ENCODE assay signal across 28 cellular contexts in the genomic region with DNA sequence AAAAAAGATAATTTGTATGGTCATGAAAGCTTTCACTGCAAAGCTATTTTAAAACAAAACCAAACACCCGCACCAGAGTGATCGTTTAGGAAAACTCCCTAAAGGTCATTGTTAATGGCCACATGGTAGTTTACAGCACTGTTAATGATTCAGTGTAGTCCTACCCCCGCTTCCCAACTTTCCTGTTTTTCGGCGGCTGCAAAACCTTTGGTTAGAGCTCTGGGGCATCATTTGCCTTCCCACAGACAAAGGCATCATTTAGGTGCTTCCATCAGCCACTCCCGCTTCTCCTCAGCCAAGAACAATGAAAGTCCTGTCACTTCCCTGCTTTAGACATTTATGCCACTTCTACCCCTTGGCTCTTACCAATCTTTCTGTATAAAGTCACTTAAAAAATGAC. TPM values are rescaled to one million over a fixed set of nuclear protein-coding genes. Genes with fewer than 3 reads are reported as not detected.
A peak's percentile ranks its signal among the peaks of the same experiment; 100 is the strongest.
DNase-seq lines count a peak whose midpoint lies in the region; ATAC-seq, FAIRE-seq and TF ChIP-seq lines count a peak whose summit lies in the region.
"Had no signal": no experiment of that assay in that cellular context is flagged by ENCODE, and none has a peak within 500 bp of the region (broad histone marks: within the 10 kb centered on the region; RNA-seq: fewer than 3 reads in every experiment).

No MANE protein-coding gene starts in this region.

- no peaks in the 10 kb centered on the region for H3K9me3 Mint-ChIP-seq in astrocyte (ENCODE audit: unreplicated experiment)
- no peaks in the 10 kb centered on the region for H3K9me3 Mint-ChIP-seq in neural progenitor cell
- H3K9me3 Mint-ChIP-seq: activated CD4-positive, alpha-beta memory T cell treated with anti-CD3 and anti-CD28 coated beads for 36 hours; activated naive CD4-positive, alpha-beta T cell treated with anti-CD3 and anti-CD28 coated beads, Interleukin-2, amount 50 U/mL, for 24 hours; stimulated activated effector memory CD8-positive, alpha-beta T cell treated with anti-CD3 and anti-CD28 coated beads, Interleukin-12 subunit alpha, Interleukin-12 subunit beta, amount 100 ng/mL, for 72 hours had no signal

- H3K4me3 ChIP-seq in BLaER1: no peak overlapping the region
- no peak overlapping the region for H3K4me3 ChIP-seq in H7 (ENCODE audit: insufficient read depth, low read depth, low read length)
- no peak overlapping the region for H3K4me3 ChIP-seq in astrocyte (ENCODE audit: insufficient read depth, low read depth, low read length)
- H3K4me3 ChIP-seq in neural progenitor cell: no peak overlapping the region
- H3K4me3 ChIP-seq: left lung, upper lobe of right lung had no signal

- DNase-seq in H7: peak; percentile 33
- DNase-seq in astrocyte (ENCODE audit: low read depth): no peak
- peak; percentile 62 for DNase-seq in medulla oblongata (ENCODE audit: extremely low spot score)
- DNase-seq in NCI-H1092 (lab: John Stamatoyannopoulos, UW): no peak
- DNase-seq in activated CD8-positive, alpha-beta memory T cell treated with anti-CD3 and anti-CD28 coated beads, Interleukin-2, amount 50 U/mL, for 4 hours: no peak
- DNase-seq in neural progenitor cell (ENCODE audit: low spot score): no peak
- DNase-seq: activated CD4-positive, alpha-beta memory T cell treated with anti-CD3 and anti-CD28 coated beads for 36 hours; activated CD4-positive, CD25-positive, alpha-beta regulatory T cell treated with anti-CD3 and anti-CD28 coated beads, Interleukin-2, amount 50 U/mL, for 72 hours; activated CD8-positive, alpha-beta memory T cell treated with anti-CD3 and anti-CD28 coated beads, Interleukin-2, amount 50 U/mL, for 48 hours; amniotic stem cell; effector CD4-positive, alpha-beta T cell; erythroblast; glutamatergic neuron; left lung; NCI-H1436; NCI-H446 treated with DMSO at 0.1 percent for 48 hours; occipital lobe; stimulated activated CD4-positive, alpha-beta T cell treated with anti-CD3 and anti-CD28 coated beads, Interleukin-15, amount 100 ng/mL, for 24 hours; T-helper 2 cell; upper lobe of right lung had no signal

- H3K36me3 Mint-ChIP-seq in astrocyte (ENCODE audit: low read depth, unreplicated experiment) (no peaks in the 10 kb centered on the region), neural progenitor cell (no peaks in the 10 kb centered on the region)
- H3K36me3 Mint-ChIP-seq: activated CD4-positive, alpha-beta memory T cell treated with anti-CD3 and anti-CD28 coated beads for 36 hours; activated naive CD4-positive, alpha-beta T cell treated with anti-CD3 and anti-CD28 coated beads, Interleukin-2, amount 50 U/mL, for 24 hours; stimulated activated effector memory CD8-positive, alpha-beta T cell treated with anti-CD3 and anti-CD28 coated beads, Interleukin-12 subunit alpha, Interleukin-12 subunit beta, amount 100 ng/mL, for 72 hours had no signal

- H3K27ac Mint-ChIP-seq in astrocyte (ENCODE audit: unreplicated experiment) (peak overlapping the region; percentile 13), neural progenitor cell (no peak overlapping the region)
- H3K27ac Mint-ChIP-seq: activated CD4-positive, alpha-beta memory T cell treated with anti-CD3 and anti-CD28 coated beads for 36 hours; activated naive CD4-positive, alpha-beta T cell treated with anti-CD3 and anti-CD28 coated beads, Interleukin-2, amount 50 U/mL, for 24 hours; stimulated activated effector memory CD8-positive, alpha-beta T cell treated with anti-CD3 and anti-CD28 coated beads, Interleukin-12 subunit alpha, Interleukin-12 subunit beta, amount 100 ng/mL, for 72 hours had no signal

- no peak for ATAC-seq in GM19397 (IDR thresholded peaks at IDR 0.05; ENCODE audit: unreplicated experiment)
- ATAC-seq: left lung; stimulated activated effector memory CD8-positive, alpha-beta T cell treated with anti-CD3 and anti-CD28 coated beads, Interleukin-12 subunit alpha, Interleukin-12 subunit beta, amount 100 ng/mL, for 72 hours; upper lobe of right lung had no signal

- H3K4me1 ChIP-seq in BLaER1 (peaks cover 83% of the 10 kb centered on the region), astrocyte (ENCODE audit: insufficient read depth, low read length) (no peaks in the 10 kb centered on the region), neural progenitor cell (peaks cover 15% of the 10 kb centered on the region)

- no peaks in the 10 kb centered on the region for H3F3A ChIP-seq in neural progenitor cell (ENCODE audit: low read depth)

- H3K9me3 ChIP-seq in BLaER1 (no peaks in the 10 kb centered on the region), astrocyte (ENCODE audit: insufficient read depth, low read depth, low read length) (no peaks in the 10 kb centered on the region), neural progenitor cell (ENCODE audit: low read depth) (no peaks in the 10 kb centered on the region)
- H3K9me3 ChIP-seq: left lung, upper lobe of right lung had no signal

- no peak overlapping the region for H2AFZ ChIP-seq in astrocyte (ENCODE audit: low read depth, low read length)
- no peak overlapping the region for H2AFZ ChIP-seq in neural progenitor cell (replicated peaks)

- peaks cover 13% of the 10 kb centered on the region; the same call in 1 of the 2 replicates for H4K20me1 ChIP-seq in BLaER1
- H4K20me1 ChIP-seq in astrocyte (ENCODE audit: insufficient read depth, low read length): no peaks in the 10 kb centered on the region
- H4K20me1 ChIP-seq in neural progenitor cell (ENCODE audit: low read depth): no peaks in the 10 kb centered on the region

- no peak overlapping the region for H3K4me3 Mint-ChIP-seq in astrocyte (ENCODE audit: unreplicated experiment)
- no peak overlapping the region for H3K4me3 Mint-ChIP-seq in neural progenitor cell
- H3K4me3 Mint-ChIP-seq: activated CD4-positive, alpha-beta memory T cell treated with anti-CD3 and anti-CD28 coated beads for 36 hours; activated naive CD4-positive, alpha-beta T cell treated with anti-CD3 and anti-CD28 coated beads, Interleukin-2, amount 50 U/mL, for 24 hours; stimulated activated effector memory CD8-positive, alpha-beta T cell treated with anti-CD3 and anti-CD28 coated beads, Interleukin-12 subunit alpha, Interleukin-12 subunit beta, amount 100 ng/mL, for 72 hours had no signal

- H3K27me3 Mint-ChIP-seq in astrocyte (ENCODE audit: low read depth, unreplicated experiment) (peaks cover 24% of the 10 kb centered on the region), neural progenitor cell (ENCODE audit: insufficient read depth, low read depth) (peaks cover 7% of the 10 kb centered on the region)
- H3K27me3 Mint-ChIP-seq: activated naive CD4-positive, alpha-beta T cell treated with anti-CD3 and anti-CD28 coated beads, Interleukin-2, amount 50 U/mL, for 24 hours had no signal

- H3K4me1 Mint-ChIP-seq in astrocyte (ENCODE audit: low read depth, unreplicated experiment) (peaks cover 2% of the 10 kb centered on the region), neural progenitor cell (peaks cover 25% of the 10 kb centered on the region)

- H3K36me3 ChIP-seq in BLaER1: no peaks in the 10 kb centered on the region; the same call in 1 of the 2 replicates
- H3K36me3 ChIP-seq in H7 (replicated peaks; ENCODE audit: control insufficient read depth, insufficient read depth, low read length): no peaks in the 10 kb centered on the region
- no peaks in the 10 kb centered on the region for H3K36me3 ChIP-seq in astrocyte (ENCODE audit: insufficient read depth, low read length)
- H3K36me3 ChIP-seq in neural progenitor cell: no peaks in the 10 kb centered on the region
- H3K36me3 ChIP-seq: left lung, upper lobe of right lung had no signal

- H3K4me2 ChIP-seq in BLaER1 (peak overlapping the region; percentile 10; the same call in 1 of the 2 replicates), astrocyte (ENCODE audit: low read length) (no peak overlapping the region), neural progenitor cell (no peak overlapping the region)
- H3K4me2 ChIP-seq: KMS-11 had no signal

- no peak for FAIRE-seq in astrocyte (lab: Jason Lieb, UNC)
- FAIRE-seq: colon, GM12891, H54 had no signal

- H3K27ac ChIP-seq in BLaER1 (no peak overlapping the region), astrocyte (ENCODE audit: low read depth, low read length) (no peak overlapping the region), neural progenitor cell (no peak overlapping the region)
- H3K27ac ChIP-seq: KMS-11, left lung, upper lobe of right lung had no signal

- H3K9ac ChIP-seq in BLaER1: no peak overlapping the region
- H3K9ac ChIP-seq in astrocyte (ENCODE audit: low read length): no peak overlapping the region
- no peak overlapping the region for H3K9ac ChIP-seq in neural progenitor cell
- H3K9ac ChIP-seq: KMS-11 had no signal

- H3K27me3 ChIP-seq in BLaER1 (no peaks in the 10 kb centered on the region), H7 (ENCODE audit: control insufficient read depth, insufficient read depth, low read length) (no peaks in the 10 kb centered on the region), astrocyte (ENCODE audit: insufficient read depth, low read length) (peaks cover 12% of the 10 kb centered on the region), neural progenitor cell (no peaks in the 10 kb centered on the region)
- H3K27me3 ChIP-seq: upper lobe of right lung had no signal

- H3K79me2 ChIP-seq in astrocyte (ENCODE audit: insufficient read depth, low read length) (no peaks in the 10 kb centered on the region), neural progenitor cell (ENCODE audit: low read depth) (no peaks in the 10 kb centered on the region)

- TF ChIP-seq CTCF in astrocyte (IDR thresholded peaks at IDR 0.05; ENCODE audit: insufficient read depth, low read depth, low read length) (no peak), neural progenitor cell (IDR thresholded peaks at IDR 0.05) (no peak)

RNA-seq across cellular contexts. Expression of a gene that starts 10.6 kb away (rescaled TPM):
- 3.5 and 4.8 TPM in 2 replicates for total RNA-seq in H7 (2014; rRNA removed; shearing (Covaris generic))
- 24.0 and 31.7 TPM in 2 replicates for total RNA-seq in astrocyte
- 0.28 and 4.2 TPM in 2 replicates for total RNA-seq in neural progenitor cell (ENCODE audit: low replicate concordance)

RNA-seq across cellular contexts. Expression of a gene that starts 50.4 kb away (rescaled TPM):
- total RNA-seq in H7 (2014; rRNA removed; shearing (Covaris generic)): 0.55 and 1.2 TPM in 2 replicates
- total RNA-seq in astrocyte: 0.48 and 0.54 TPM in 2 replicates
- 1.2 TPM in 1 of 2 replicates, not detected in the other for total RNA-seq in neural progenitor cell (ENCODE audit: low replicate concordance)

Comparison
In these comparisons a context has a peak if more than half of its experiments do, and no peak if none do; other contexts are left out.
1. DNase-seq: peak in H7 (single experiment) and medulla oblongata (single experiment); none in astrocyte (single experiment), NCI-H1092 (single experiment), activated CD8-positive, alpha-beta memory T cell treated with anti-CD3 and anti-CD28 coated beads, Interleukin-2, amount 50 U/mL, for 4 hours (single experiment) and neural progenitor cell (single experiment).